ENCODE assay signal across 8 cellular contexts in genomic region chr12:4274396-4274959, GRCh38. TPM values are rescaled to one million over a fixed set of nuclear protein-coding genes. Genes with fewer than 3 reads are reported as not detected.
DNase-seq lines count a peak whose midpoint lies in the region; ATAC-seq and TF ChIP-seq lines count a peak whose summit lies in the region.

No MANE protein-coding gene starts in this region.

- H3K27me3 ChIP-seq in NT2/D1 (ENCODE audit: insufficient read depth, insufficient read length), result peaks cover 35% of the 10 kb centered on the region
- no peaks in the 10 kb centered on the region for H3K27me3 ChIP-seq in transverse colon

- peaks cover 10% of the 10 kb centered on the region for H3K36me3 Mint-ChIP-seq in memory B cell

- no peaks in the 10 kb centered on the region for H3K9me3 Mint-ChIP-seq in memory B cell

- intact Hi-C loops in transverse colon (cut with DNase I; ENCODE audit: low total_unique reads), result loop anchor here (10.0 kb wide), 1 partner anchor 280 kb away; no protein-coding TSS in a partner anchor

- no peaks in the 10 kb centered on the region for H3K27me3 Mint-ChIP-seq in memory B cell

- H3K36me3 ChIP-seq in NT2/D1 (ENCODE audit: insufficient read depth, insufficient read length, low read length), result peaks cover 36% of the 10 kb centered on the region
- H3K36me3 ChIP-seq in transverse colon, result no peaks in the 10 kb centered on the region

- H3K27ac Mint-ChIP-seq in memory B cell, result peak overlapping the region; percentile 100

- no peak for TF ChIP-seq EP300 in transverse colon (IDR thresholded peaks at IDR 0.05; ENCODE audit: low read depth)

- peak overlapping the region; percentile 92 to 97 (median 95) for H3K27ac ChIP-seq in transverse colon

- peak; percentile 33 for DNase-seq in CD1c-positive myeloid dendritic cell (ENCODE audit: extremely low spot score)
- DNase-seq in NT2/D1 (ENCODE audit: low read depth, low spot score), result no peak
- DNase-seq in cardiac fibroblast (ENCODE audit: low read depth in 2 of 2), result peak in 1 of 2 donors; percentile 19
- peak in 1 of 2 donors; percentile 30 for DNase-seq in memory B cell (ENCODE audit: low spot score in 2 of 2)
- no peak for DNase-seq in transverse colon
- DNase-seq in occipital lobe (lab: John Stamatoyannopoulos, UW), result no peak
- no peak for DNase-seq in COLO829 (ENCODE audit: low spot score)

- TF ChIP-seq POLR2A in transverse colon (IDR thresholded peaks at IDR 0.05), result no peak

- H3K9me3 ChIP-seq in NT2/D1 (ENCODE audit: insufficient read depth, low read length) (no peaks in the 10 kb centered on the region), transverse colon (no peaks in the 10 kb centered on the region)

- in situ Hi-C loops in transverse colon (cut with MboI; ENCODE audit: low pct_ligation_motif_present in 1 of 4, low pct_unique_long_range_greater_than_20kb in 1 of 4, low sequenced_read_pairs in 3 of 4), result loop anchor here in 2 of 4 donors (10.0 kb wide), 4 partner anchors 160 to 400 kb away; partner anchors contain the start of gene PARP11 (in 1 of the 2)

- 1% methylated on average over 38 of the region's 39 CpGs; no CpG with 5 or more reads in 1 of the 2 donors for WGBS in transverse colon (ENCODE audit: low coverage in 1 of 2), 2 donors

- H3K4me3 Mint-ChIP-seq in memory B cell, result peak overlapping the region; percentile 97

- no peak for ATAC-seq in memory B cell (ENCODE audit: low read depth)
- ATAC-seq in HG03025 (IDR thresholded peaks at IDR 0.05; ENCODE audit: low FRiP score, unreplicated experiment), result no peak

- H3K9ac ChIP-seq in NT2/D1 (ENCODE audit: insufficient read length, low read depth), result peak overlapping the region; percentile 98

- H3K4me1 ChIP-seq in NT2/D1 (ENCODE audit: insufficient read depth, insufficient read length) (peaks cover 16% of the 10 kb centered on the region), transverse colon (peaks cover 16 to 75% (median 69%) of the 10 kb centered on the region in 4 donors)

- peak overlapping the region; percentile 98 for H3K4me3 ChIP-seq in NT2/D1 (ENCODE audit: insufficient read length, low read depth)
- H3K4me3 ChIP-seq in cardiac fibroblast (replicated peaks in 1 of 2; ENCODE audit: low read depth in 2 of 2, low read length in 2 of 2), result peak overlapping the region; percentile 50 to 75
- H3K4me3 ChIP-seq in transverse colon, result peak overlapping the region; percentile 61 to 83 (median 76)

- TF ChIP-seq CTCF in cardiac fibroblast (IDR thresholded peaks at IDR 0.05; ENCODE audit: low read depth, low read length) (no peak), transverse colon (IDR thresholded peaks at IDR 0.05) (no peak)

- peaks cover 38% of the 10 kb centered on the region for H3K4me1 Mint-ChIP-seq in memory B cell

RNA-seq across cellular contexts. Expression of gene CCND2, which starts 0.9 kb away (rescaled TPM):
- total RNA-seq in transverse colon (100 to 1,000 TPM in 1 of 4 donors, 10 to 100 TPM in 3; 32.9 to 132 (median 58.8) TPM), occipital lobe (300 TPM)

RNA-seq across cellular contexts. Expression of gene TIGAR, which starts 46.5 kb away (rescaled TPM):
- total RNA-seq in transverse colon (10 to 100 TPM in 1 of 4 donors, 1 to 10 TPM in 3; 2.6 to 26.6 (median 4.4) TPM), occipital lobe (4.7 TPM)
